In the genomic region with DNA sequence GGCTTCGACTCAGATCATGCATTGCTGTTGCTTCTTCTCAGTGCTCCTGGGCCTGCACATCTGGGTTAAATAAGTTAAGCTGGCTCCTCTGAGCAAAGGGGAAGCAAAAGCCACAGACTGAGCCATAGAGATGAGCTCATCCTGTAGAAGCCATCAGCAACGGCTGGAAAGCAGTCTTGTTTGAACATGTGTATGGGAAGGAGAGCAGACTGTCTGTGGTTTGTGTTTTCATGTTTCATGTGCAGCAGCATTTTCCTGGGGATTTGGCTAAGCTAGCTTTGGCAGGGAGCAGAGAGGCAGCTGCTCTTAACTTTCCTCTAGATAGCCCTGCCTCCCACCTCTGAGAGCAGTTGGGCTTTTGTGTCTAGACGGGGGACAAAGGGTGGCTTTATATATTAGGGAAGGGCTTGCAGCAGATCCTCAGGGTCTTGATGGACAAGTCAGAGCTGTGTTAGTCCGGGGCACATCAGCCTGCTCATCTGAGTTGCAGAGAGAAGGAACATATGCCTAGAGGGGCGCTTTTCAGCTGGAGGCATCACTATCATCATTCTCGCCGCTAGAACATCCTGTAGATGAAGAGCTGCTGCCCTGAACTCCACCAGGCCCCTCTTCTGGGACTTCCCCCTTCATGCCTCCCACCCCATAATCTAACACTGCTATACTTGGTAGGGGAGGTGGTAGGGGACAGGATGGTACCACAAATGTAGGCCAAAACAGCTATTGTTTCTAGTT, we compare ENCODE assay signal across 2 cellular contexts.
TF ChIP-seq lines count a peak whose summit lies in the region.

No MANE protein-coding gene starts in this region.

TF ChIP-seq in liver, 16 proteins besides CTCF, POLR2A, EP300 and RAD21:
- TF ChIP-seq, protein P1, sequence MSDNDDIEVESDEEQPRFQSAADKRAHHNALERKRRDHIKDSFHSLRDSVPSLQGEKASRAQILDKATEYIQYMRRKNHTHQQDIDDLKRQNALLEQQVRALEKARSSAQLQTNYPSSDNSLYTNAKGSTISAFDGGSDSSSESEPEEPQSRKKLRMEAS (IDR thresholded peaks at IDR 0.05), result no peak
- TF ChIP-seq NR2F2 (IDR thresholded peaks at IDR 0.05) (no peak), GABPA (IDR thresholded peaks at IDR 0.05 in 1 of 2, conservative IDR thresholded peaks at IDR 0.05 in 1 of 2) (no peak), EGR1 (IDR thresholded peaks at IDR 0.05; ENCODE audit: low read depth in 2 of 2) (no peak), ZBTB33 (IDR thresholded peaks at IDR 0.05) (no peak), RXRA (IDR thresholded peaks at IDR 0.05) (no peak), YY1 (IDR thresholded peaks at IDR 0.05) (no peak), ATF3 (IDR thresholded peaks at IDR 0.05) (no peak), HNF4A (conservative IDR thresholded peaks at IDR 0.05) (no peak), SP1 (IDR thresholded peaks at IDR 0.05) (no peak), FOXA2 (IDR thresholded peaks at IDR 0.05) (no peak), HNF4G (IDR thresholded peaks at IDR 0.05) (no peak), TAF1 (conservative IDR thresholded peaks at IDR 0.05) (no peak), FOXA1 (IDR thresholded peaks at IDR 0.05) (no peak), JUND (IDR thresholded peaks at IDR 0.05) (no peak)
- TF ChIP-seq, protein P2, sequence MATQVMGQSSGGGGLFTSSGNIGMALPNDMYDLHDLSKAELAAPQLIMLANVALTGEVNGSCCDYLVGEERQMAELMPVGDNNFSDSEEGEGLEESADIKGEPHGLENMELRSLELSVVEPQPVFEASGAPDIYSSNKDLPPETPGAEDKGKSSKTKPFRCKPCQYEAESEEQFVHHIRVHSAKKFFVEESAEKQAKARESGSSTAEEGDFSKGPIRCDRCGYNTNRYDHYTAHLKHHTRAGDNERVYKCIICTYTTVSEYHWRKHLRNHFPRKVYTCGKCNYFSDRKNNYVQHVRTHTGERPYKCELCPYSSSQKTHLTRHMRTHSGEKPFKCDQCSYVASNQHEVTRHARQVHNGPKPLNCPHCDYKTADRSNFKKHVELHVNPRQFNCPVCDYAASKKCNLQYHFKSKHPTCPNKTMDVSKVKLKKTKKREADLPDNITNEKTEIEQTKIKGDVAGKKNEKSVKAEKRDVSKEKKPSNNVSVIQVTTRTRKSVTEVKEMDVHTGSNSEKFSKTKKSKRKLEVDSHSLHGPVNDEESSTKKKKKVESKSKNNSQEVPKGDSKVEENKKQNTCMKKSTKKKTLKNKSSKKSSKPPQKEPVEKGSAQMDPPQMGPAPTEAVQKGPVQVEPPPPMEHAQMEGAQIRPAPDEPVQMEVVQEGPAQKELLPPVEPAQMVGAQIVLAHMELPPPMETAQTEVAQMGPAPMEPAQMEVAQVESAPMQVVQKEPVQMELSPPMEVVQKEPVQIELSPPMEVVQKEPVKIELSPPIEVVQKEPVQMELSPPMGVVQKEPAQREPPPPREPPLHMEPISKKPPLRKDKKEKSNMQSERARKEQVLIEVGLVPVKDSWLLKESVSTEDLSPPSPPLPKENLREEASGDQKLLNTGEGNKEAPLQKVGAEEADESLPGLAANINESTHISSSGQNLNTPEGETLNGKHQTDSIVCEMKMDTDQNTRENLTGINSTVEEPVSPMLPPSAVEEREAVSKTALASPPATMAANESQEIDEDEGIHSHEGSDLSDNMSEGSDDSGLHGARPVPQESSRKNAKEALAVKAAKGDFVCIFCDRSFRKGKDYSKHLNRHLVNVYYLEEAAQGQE (IDR thresholded peaks at IDR 0.05), result no peak

TF ChIP-seq in HepG2, 621 proteins besides CTCF, POLR2A, EP300 and RAD21:
- TF ChIP-seq KLF11 (CRISPR knock-in tag; IDR thresholded peaks at IDR 0.05), result no peak
- TF ChIP-seq STAT5B (CRISPR knock-in tag; IDR thresholded peaks at IDR 0.05), result no peak
- TF ChIP-seq CREB3 (CRISPR knock-in tag; IDR thresholded peaks at IDR 0.05), result no peak
- TF ChIP-seq DR1 (CRISPR knock-in tag; IDR thresholded peaks at IDR 0.05), result no peak
